In genomic region chr1:16979475-16980327, GRCh38 we compare ENCODE assay signal across 10 cellular contexts. TPM values are rescaled to one million over a fixed set of nuclear protein-coding genes. Genes with fewer than 3 reads are reported as not detected.
A peak's percentile ranks its signal among the peaks of the same experiment; 100 is the strongest.
DNase-seq lines count a peak whose midpoint lies in the region; TF ChIP-seq lines count a peak whose summit lies in the region.
"Had no signal": no experiment of that assay in that cellular context is flagged by ENCODE, and none has a peak within 500 bp of the region (broad histone marks: within the 10 kb centered on the region; RNA-seq: fewer than 3 reads in every experiment).

No MANE protein-coding gene starts in this region.

- H3K4me1 ChIP-seq in breast epithelium (peaks cover 5 to 11% of the 10 kb centered on the region in 2 donors), mesendoderm (ENCODE audit: control insufficient read depth, low read depth, low read length) (peaks cover 2% of the 10 kb centered on the region), uterus (no peaks in the 10 kb centered on the region)

- peak overlapping the region; percentile 55 to 79 (median 58) for H3K4me3 ChIP-seq in breast epithelium
- H3K4me3 ChIP-seq in dorsolateral prefrontal cortex = peak overlapping the region in 39 of 59 donors; percentile 9 to 59 (median 33)
- H3K4me3 ChIP-seq in mesendoderm (ENCODE audit: low read length) = peak overlapping the region; percentile 95
- peak overlapping the region; percentile 38 to 76 for H3K4me3 ChIP-seq in uterus

- no peaks in the 10 kb centered on the region for H3K27me3 ChIP-seq in breast epithelium
- H3K27me3 ChIP-seq in dorsolateral prefrontal cortex = peaks cover 0 to 13% (median 0%) of the 10 kb centered on the region in 45 donors
- H3K27me3 ChIP-seq in mesendoderm (ENCODE audit: insufficient read depth, low read length, poor library complexity) = no peaks in the 10 kb centered on the region
- H3K27me3 ChIP-seq in uterus = no peaks in the 10 kb centered on the region

- H3K9ac ChIP-seq in mesendoderm (ENCODE audit: low read length) = peak overlapping the region; percentile 90

- TF ChIP-seq POLR2A in breast epithelium (IDR thresholded peaks at IDR 0.05) (no peak), uterus (IDR thresholded peaks at IDR 0.05) (no peak)

- no peak for DNase-seq in breast epithelium (ENCODE audit: low spot score in 2 of 2)
- DNase-seq in MCF 10A (ENCODE audit: unreplicated experiment) = no peak
- no peak for DNase-seq in dorsolateral prefrontal cortex
- DNase-seq in mesendoderm = peak; percentile 48
- DNase-seq in uterus = peak; percentile 53 to 67
- no peak for DNase-seq in cerebellar cortex (ENCODE audit: low spot score)
- no peak for DNase-seq in nucleus accumbens (lab: John Stamatoyannopoulos, UW)
- no peak for DNase-seq in RPMI8226
- DNase-seq: activated effector memory CD4-positive, alpha-beta T cell treated with Interleukin-2 at 50 U/mL for 16 hours; GOT3 had no signal

- peak overlapping the region; percentile 86 to 94 for H3K27ac ChIP-seq in breast epithelium
- H3K27ac ChIP-seq in dorsolateral prefrontal cortex = no peak overlapping the region
- no peak overlapping the region for H3K27ac ChIP-seq in mesendoderm (ENCODE audit: low read depth, low read length)
- H3K27ac ChIP-seq in uterus = peak overlapping the region; percentile 87 to 96

- no CpG with 5 or more reads among the region's 44 CpGs for WGBS in mesendoderm (ENCODE audit: extremely low coverage, insufficient coverage, low lambda C conversion rate)

- H2AK5ac ChIP-seq in mesendoderm (ENCODE audit: low read length) = no peak overlapping the region

- H3K4me1 Mint-ChIP-seq in MCF 10A (ENCODE audit: insufficient read depth, unreplicated experiment) = peaks cover 16% of the 10 kb centered on the region

- intact Hi-C loops in breast epithelium (cut with DNase I; ENCODE audit: low total_unique reads) = loop anchor here (5.0 kb wide), 1 partner anchor 707 kb away; no protein-coding TSS in a partner anchor
- intact Hi-C loops in MCF 10A (cut with micrococcal nuclease) = no loop called here
- intact Hi-C loops in dorsolateral prefrontal cortex (cut with DNase I) = no loop called here
- intact Hi-C loops in uterus (cut with DNase I; ENCODE audit: low total_unique reads) = no loop called here

- POLR2A ChIA-PET in MCF 10A (lab: Yijun Ruan, JAX) = interaction anchor here (1.0 kb wide), 1 partner anchor 22 kb away, joined by 3 read pairs; no protein-coding TSS in a partner anchor

- no peak overlapping the region for H3K27ac Mint-ChIP-seq in MCF 10A (ENCODE audit: low read depth, unreplicated experiment)

- H3K36me3 ChIP-seq in breast epithelium (no peaks in the 10 kb centered on the region), mesendoderm (ENCODE audit: control insufficient read depth, insufficient read depth, low read length) (no peaks in the 10 kb centered on the region), uterus (no peaks in the 10 kb centered on the region)

- no peaks in the 10 kb centered on the region for H3K27me3 Mint-ChIP-seq in MCF 10A (ENCODE audit: insufficient read depth, unreplicated experiment)

- no peak overlapping the region for H3K4me3 Mint-ChIP-seq in MCF 10A (ENCODE audit: unreplicated experiment)

- H3K23ac ChIP-seq in mesendoderm (ENCODE audit: low read length) = no peak overlapping the region

- H4K8ac ChIP-seq in mesendoderm (ENCODE audit: low read depth, low read length) = peak overlapping the region; percentile 16

- H3K4me2 ChIP-seq in mesendoderm (ENCODE audit: low read length) = peak overlapping the region; percentile 79

- peaks cover 10% of the 10 kb centered on the region for H3K79me1 ChIP-seq in mesendoderm (ENCODE audit: low read length)

- H3K9me3 Mint-ChIP-seq in MCF 10A (ENCODE audit: unreplicated experiment) = no peaks in the 10 kb centered on the region

- no TSS peak for BruUV-seq in MCF 10A (replicated peaks; lab: Mats Ljungman, UMichigan)

- no peak overlapping the region for H2BK120ac ChIP-seq in mesendoderm (ENCODE audit: low read depth, low read length)

- H2BK5ac ChIP-seq in mesendoderm (ENCODE audit: low read length) = no peak overlapping the region

- peak overlapping the region; percentile 11 for H3K18ac ChIP-seq in mesendoderm (ENCODE audit: low read length)

- H2BK15ac ChIP-seq in mesendoderm (replicated peaks; ENCODE audit: low read depth) = no peak overlapping the region

- no peak overlapping the region for H4K5ac ChIP-seq in mesendoderm (ENCODE audit: low read length)

- H3K36me3 Mint-ChIP-seq in MCF 10A (ENCODE audit: insufficient read depth, unreplicated experiment) = no peaks in the 10 kb centered on the region

- no peak for TF ChIP-seq CTCF in breast epithelium (IDR thresholded peaks at IDR 0.05)
- no peak for TF ChIP-seq CTCF in MCF 10A (IDR thresholded peaks at IDR 0.05; ENCODE audit: unreplicated experiment)
- TF ChIP-seq CTCF in dorsolateral prefrontal cortex (IDR thresholded peaks at IDR 0.05 in 54 of 56, conservative IDR thresholded peaks at IDR 0.05 in 2 of 56; ENCODE audit: low read depth in 1 of 56, partially characterized antibody in 56 of 56) = no peak
- TF ChIP-seq CTCF in uterus (IDR thresholded peaks at IDR 0.05) = no peak

- H3K56ac ChIP-seq in mesendoderm (ENCODE audit: low read length) = peak overlapping the region; percentile 92

- H3K9me3 ChIP-seq in breast epithelium (no peaks in the 10 kb centered on the region), uterus (no peaks in the 10 kb centered on the region)

- peak overlapping the region; percentile 95 for H3K4ac ChIP-seq in mesendoderm (ENCODE audit: low read depth, low read length)

- CTCF ChIA-PET in MCF 10A (lab: Yijun Ruan, JAX) = interaction anchor here (0.6 kb wide), 1 partner anchor 82 kb away, joined by 3 read pairs; no protein-coding TSS in a partner anchor

- H3K79me2 ChIP-seq in mesendoderm (ENCODE audit: control insufficient read depth, insufficient read depth, low read length) = peaks cover 10% of the 10 kb centered on the region

RNA-seq across cellular contexts. Expression of gene MFAP2, which starts 0.7 kb away (rescaled TPM):
- total RNA-seq in breast epithelium (10 to 100 TPM in 2 of 3 donors, 1 to 10 TPM in 1; 4.5 to 40.2 (median 10.8) TPM), MCF 10A (2022) (0.58 and 1.2 TPM in 2 replicates), dorsolateral prefrontal cortex (1 to 10 TPM in 17 of 120 experiments, under 1 TPM in 22, not detected in 81; 0.28 to 5.8 (median 0.89) TPM), uterus (10 to 100 TPM; 22.3 to 70.3 (median 44.6) TPM)
- 137 TPM for polyA plus RNA-seq in mesendoderm (2013, experiment 1 of 2)
- 141 TPM for polyA plus RNA-seq in mesendoderm (2013, experiment 2 of 2)

RNA-seq across cellular contexts. Expression of gene ATP13A2, which starts 32.0 kb away (rescaled TPM):
- total RNA-seq in breast epithelium (10 to 100 TPM; 17.3 to 31.5 (median 31.3) TPM), MCF 10A (2022) (59.4 and 61.3 TPM in 2 replicates), dorsolateral prefrontal cortex (100 to 1,000 TPM; 104 to 254 (median 196) TPM), uterus (10 to 100 TPM in 3 of 4 donors, 1 to 10 TPM in 1; 8.5 to 31.4 (median 19.7) TPM)
- 37.2 TPM for polyA plus RNA-seq in mesendoderm (2013, experiment 1 of 2)
- 39.3 TPM for polyA plus RNA-seq in mesendoderm (2013, experiment 2 of 2)

RNA-seq across cellular contexts. Expression of gene CROCC, which starts 58.0 kb away (rescaled TPM):
- total RNA-seq in breast epithelium = 10 to 100 TPM; 15.5 to 43.9 (median 24.7) TPM
- total RNA-seq in MCF 10A (2022) = 8.8 and 9.6 TPM in 2 replicates
- total RNA-seq in dorsolateral prefrontal cortex = 10 to 100 TPM; 15.4 to 63.7 (median 32.6) TPM
- polyA plus RNA-seq in mesendoderm (2013, experiment 1 of 2) = 10.7 TPM
- 10.0 TPM for polyA plus RNA-seq in mesendoderm (2013, experiment 2 of 2)
- 10 to 100 TPM; 10.2 to 73.5 (median 32.9) TPM for total RNA-seq in uterus

Comparison
In these comparisons a context has a peak if more than half of its experiments do, and no peak if none do; other contexts are left out.
1. DNase-seq: peak in mesendoderm (single experiment) and uterus (2 of 2); none in breast epithelium (0 of 2), MCF 10A (single experiment), dorsolateral prefrontal cortex (0 of 10), cerebellar cortex (single experiment), nucleus accumbens (0 of 56) and RPMI8226 (single experiment).
2. H3K27ac ChIP-seq: peak in breast epithelium (2 of 2) and uterus (2 of 2); none in dorsolateral prefrontal cortex (0 of 59) and mesendoderm (single experiment).
3. H3K4me3 ChIP-seq: peak in every context shown above with its lines; median percentile 95 in mesendoderm; 58 in breast epithelium; 57 in uterus; 33 in dorsolateral prefrontal cortex.